In genomic region chr7:154927624-154928125, GRCh38 we compare ENCODE assay signal across 8 cellular contexts.
A peak's percentile ranks its signal among the peaks of the same experiment; 100 is the strongest.
DNase-seq lines count a peak whose midpoint lies in the region; ATAC-seq and TF ChIP-seq lines count a peak whose summit lies in the region.

No MANE protein-coding gene starts in this region.

- peak overlapping the region; percentile 95 for H3K27ac Mint-ChIP-seq in HFFc6
- peak overlapping the region; percentile 89 for H3K27ac Mint-ChIP-seq in activated naive CD8-positive, alpha-beta T cell
- peak overlapping the region; percentile 50 for H3K27ac Mint-ChIP-seq in progenitor cell of endocrine pancreas

- H3K9me3 Mint-ChIP-seq in HFFc6 (no peaks in the 10 kb centered on the region), progenitor cell of endocrine pancreas (ENCODE audit: low read depth) (peaks cover under 1% of the 10 kb centered on the region)
- no peaks in the 10 kb centered on the region for H3K9me3 Mint-ChIP-seq in activated naive CD8-positive, alpha-beta T cell (ENCODE audit: low read depth)

- ATAC-seq in SK-N-SH treated with all-trans-retinoic acid at 6 μM for 48 hours = peak; percentile 87

- whole genome bisulfite sequencing in urinary bladder = 2% methylated on average over 5 of the region's 5 CpGs

- TF ChIP-seq CTCF in HFFc6 (IDR thresholded peaks at IDR 0.05) = peak; percentile 83
- TF ChIP-seq CTCF in progenitor cell of endocrine pancreas (IDR thresholded peaks at IDR 0.05; ENCODE audit: unreplicated experiment) = peak; percentile 74

- 0 out of 2 replicates have a peak, but pooled peaks cover 2% of the 10 kb centered on the region for H3K27me3 Mint-ChIP-seq in HFFc6 (ENCODE audit: insufficient read depth)
- no peaks in the 10 kb centered on the region for H3K27me3 Mint-ChIP-seq in activated naive CD8-positive, alpha-beta T cell
- H3K27me3 Mint-ChIP-seq in progenitor cell of endocrine pancreas = peaks cover 10% of the 10 kb centered on the region

- H3K36me3 Mint-ChIP-seq in HFFc6 (ENCODE audit: low read depth) (no peaks in the 10 kb centered on the region), progenitor cell of endocrine pancreas (ENCODE audit: insufficient read depth) (no peaks in the 10 kb centered on the region)
- peaks cover 4% of the 10 kb centered on the region for H3K36me3 Mint-ChIP-seq in activated naive CD8-positive, alpha-beta T cell

- peak overlapping the region; percentile 71 for H3K27ac ChIP-seq in urinary bladder (ENCODE audit: low read depth)

- no peaks in the 10 kb centered on the region for H3K36me3 ChIP-seq in urinary bladder (ENCODE audit: insufficient read depth)

- H3K4me3 Mint-ChIP-seq in HFFc6 = peak overlapping the region; percentile 99
- peak overlapping the region; percentile 88 for H3K4me3 Mint-ChIP-seq in activated naive CD8-positive, alpha-beta T cell
- H3K4me3 Mint-ChIP-seq in progenitor cell of endocrine pancreas (ENCODE audit: low read depth) = peak overlapping the region; percentile 76

- H3K4me1 ChIP-seq in urinary bladder (ENCODE audit: insufficient read depth) = no peaks in the 10 kb centered on the region

- H3K4me3 ChIP-seq in urinary bladder (ENCODE audit: low read depth, low read length) = peak overlapping the region; percentile 55

- DNase-seq in GDM1 (lab: John Stamatoyannopoulos, UW) (peak; percentile 58), HFFc6 (peak; percentile 76), NCI-H1048 (lab: John Stamatoyannopoulos, UW) (peak; percentile 63), glomerular visceral epithelial cell (ENCODE audit: extremely low spot score) (peak; percentile 68), progenitor cell of endocrine pancreas (ENCODE audit: low spot score, unreplicated experiment) (no peak)

- H3K4me1 Mint-ChIP-seq in HFFc6 (ENCODE audit: low read depth) = peaks cover 18% of the 10 kb centered on the region
- peaks cover 37% of the 10 kb centered on the region for H3K4me1 Mint-ChIP-seq in activated naive CD8-positive, alpha-beta T cell (ENCODE audit: low read depth)
- peaks cover 7% of the 10 kb centered on the region for H3K4me1 Mint-ChIP-seq in progenitor cell of endocrine pancreas (ENCODE audit: low read depth)

TF ChIP-seq in SK-N-SH treated with all-trans-retinoic acid at 6 μM for 48 hours, 23 proteins besides CTCF, POLR2A, EP300 and RAD21:
- no peak for TF ChIP-seq ZFP3 (CRISPR knock-in tag; IDR thresholded peaks at IDR 0.05)
- no peak for TF ChIP-seq ZFP30 (CRISPR knock-in tag; IDR thresholded peaks at IDR 0.05)
- no peak for TF ChIP-seq GLIS3 (CRISPR knock-in tag; IDR thresholded peaks at IDR 0.05)
- TF ChIP-seq CSDC2 (CRISPR knock-in tag; IDR thresholded peaks at IDR 0.05) = 0 out of 2 replicates have a peak, but pooled peaks have one; percentile 47
- no peak for TF ChIP-seq ZNF8 (CRISPR knock-in tag; IDR thresholded peaks at IDR 0.05)
